Comparison of ENCODE assay signal across 20 cellular contexts in the genomic region with DNA sequence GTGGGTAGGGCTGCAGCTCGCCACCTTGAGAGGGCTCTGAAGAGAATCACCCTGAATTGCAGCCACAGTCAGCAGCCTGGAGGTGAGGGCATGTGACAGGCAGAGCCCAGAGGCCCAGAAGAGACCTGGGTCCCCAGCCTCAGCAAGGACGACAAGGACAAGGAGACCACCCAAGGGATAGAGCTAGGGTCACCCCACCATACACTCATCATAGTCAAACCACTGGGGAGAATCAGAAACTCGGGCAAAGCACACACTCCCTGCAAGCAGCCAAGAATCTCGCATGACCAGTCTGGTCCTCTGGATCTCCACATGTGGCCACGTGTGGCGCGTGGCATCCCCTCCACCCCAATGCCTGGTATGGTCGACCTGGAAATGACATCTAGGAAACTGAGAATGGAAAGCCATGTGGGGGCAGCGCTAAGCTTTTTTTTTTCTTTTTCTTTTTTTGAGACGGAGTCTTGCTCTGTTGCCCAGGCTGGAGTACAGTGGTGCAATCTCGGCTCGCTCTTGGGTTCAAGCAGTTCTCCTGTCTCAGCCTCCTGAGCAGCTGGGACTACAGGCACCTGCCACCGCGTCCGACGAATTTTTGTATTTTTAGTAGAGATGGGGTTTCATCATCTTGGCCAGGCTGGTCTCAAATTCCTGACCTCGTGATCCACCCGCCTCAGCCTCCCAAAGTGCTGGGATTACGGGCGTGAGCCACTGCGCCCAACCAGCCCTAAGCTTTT. TPM values are rescaled to one million over a fixed set of nuclear protein-coding genes. Genes with fewer than 3 reads are reported as not detected.
DNase-seq lines count a peak whose midpoint lies in the region; ATAC-seq and TF ChIP-seq lines count a peak whose summit lies in the region.
"Had no signal": no experiment of that assay in that cellular context is flagged by ENCODE, and none has a peak within 500 bp of the region (broad histone marks: within the 10 kb centered on the region; RNA-seq: fewer than 3 reads in every experiment).

No MANE protein-coding gene starts in this region.

- no peaks in the 10 kb centered on the region for H3K27me3 ChIP-seq in RWPE2 (ENCODE audit: insufficient read depth, poor library complexity, severe bottlenecking)

- H3K27ac Mint-ChIP-seq in natural killer cell (no peak overlapping the region), nephron progenitor cell (no peak overlapping the region)
- H3K27ac Mint-ChIP-seq in natural killer cell treated with Interleukin-12 subunit alpha and Interleukin-12 subunit beta and Interleukin-15 and Interleukin-18, amount 100 ng/mL, for 72 hours = no peak overlapping the region

- H3K4me3 ChIP-seq in RWPE2 (ENCODE audit: severe bottlenecking) = no peak overlapping the region
- H3K4me3 ChIP-seq: A549, GM12878 had no signal

- H3K9me3 Mint-ChIP-seq in natural killer cell (no peaks in the 10 kb centered on the region), nephron progenitor cell (peaks cover 8% of the 10 kb centered on the region)
- no peaks in the 10 kb centered on the region for H3K9me3 Mint-ChIP-seq in natural killer cell treated with Interleukin-12 subunit alpha and Interleukin-12 subunit beta and Interleukin-15 and Interleukin-18, amount 100 ng/mL, for 72 hours

- intact Hi-C loops in natural killer cell (cut with micrococcal nuclease) = no loop called here

- H3K4me1 ChIP-seq in RWPE2 (ENCODE audit: insufficient read depth, poor library complexity, severe bottlenecking) = no peaks in the 10 kb centered on the region
- H3K4me1 ChIP-seq: BE2C had no signal

- no peak overlapping the region for H3K27ac ChIP-seq in RWPE2 (ENCODE audit: poor library complexity, severe bottlenecking)
- H3K27ac ChIP-seq: A549, KMS-11 had no signal

- TF ChIP-seq CTCF in natural killer cell (IDR thresholded peaks at IDR 0.05) (no peak), RWPE2 (IDR thresholded peaks at IDR 0.05; ENCODE audit: poor library complexity, severe bottlenecking) (no peak), nephron progenitor cell (IDR thresholded peaks at IDR 0.05) (no peak)

- H3K9me3 ChIP-seq in RWPE2 (ENCODE audit: severe bottlenecking) = no peaks in the 10 kb centered on the region
- H3K9me3 ChIP-seq: A549, BE2C had no signal

- H3K4me3 Mint-ChIP-seq in natural killer cell (peak overlapping the region; percentile 17), nephron progenitor cell (peak overlapping the region; percentile 49)
- H3K4me3 Mint-ChIP-seq in natural killer cell treated with Interleukin-12 subunit alpha and Interleukin-12 subunit beta and Interleukin-15 and Interleukin-18, amount 100 ng/mL, for 72 hours = no peak overlapping the region

- no peaks in the 10 kb centered on the region for H3K36me3 Mint-ChIP-seq in natural killer cell
- H3K36me3 Mint-ChIP-seq in natural killer cell treated with Interleukin-12 subunit alpha and Interleukin-12 subunit beta and Interleukin-15 and Interleukin-18, amount 100 ng/mL, for 72 hours = no peaks in the 10 kb centered on the region
- H3K36me3 Mint-ChIP-seq in nephron progenitor cell (ENCODE audit: low read depth) = peaks cover 5% of the 10 kb centered on the region

- ATAC-seq in natural killer cell (no peak), RWPE2 (ENCODE audit: low read depth) (no peak), HG03520 (IDR thresholded peaks at IDR 0.05; ENCODE audit: unreplicated experiment) (no peak)
- ATAC-seq in natural killer cell treated with Interleukin-12 subunit alpha and Interleukin-12 subunit beta and Interleukin-15 and Interleukin-18, amount 100 ng/mL, for 72 hours = no peak
- ATAC-seq: A549, GM12878 had no signal

- DNase-seq in natural killer cell = no peak
- DNase-seq in natural killer cell treated with Interleukin-12 subunit alpha and Interleukin-12 subunit beta and Interleukin-15 and Interleukin-18, amount 100 ng/mL, for 72 hours (ENCODE audit: low spot score) = no peak
- DNase-seq in RWPE2 (ENCODE audit: low spot score) = peak; percentile 34
- DNase-seq in nephron progenitor cell = no peak
- no peak for DNase-seq in GF-D8 (lab: John Stamatoyannopoulos, UW)
- DNase-seq in NK-92 treated with Interleukin-12 subunit alpha and Interleukin-12 subunit beta, amount 100 ng/mL, for 24 hours (lab: John Stamatoyannopoulos, UW) = no peak
- DNase-seq: BE2C, COR-L47, DMS79 treated with DMSO at 0.1 percent for 48 hours, HCEC 1CT, NCI-H1694 treated with DMSO at 0.1 percent for 48 hours, NCI-H2081 treated with DMSO at 0.1 percent for 48 hours, NCI-H2171 treated with DMSO at 0.1 percent for 48 hours, NCI-H446, NCI-H526, SIG-M5 had no signal

- H3K4me1 Mint-ChIP-seq in natural killer cell (peaks cover 5 to 6% of the 10 kb centered on the region in 2 donors), nephron progenitor cell (peaks cover 40% of the 10 kb centered on the region)
- H3K4me1 Mint-ChIP-seq in natural killer cell treated with Interleukin-12 subunit alpha and Interleukin-12 subunit beta and Interleukin-15 and Interleukin-18, amount 100 ng/mL, for 72 hours (ENCODE audit: low read depth in 2 of 2) = peaks cover 0 to 6% of the 10 kb centered on the region in 2 donors

- no peaks in the 10 kb centered on the region for H3K27me3 Mint-ChIP-seq in natural killer cell (ENCODE audit: low read depth in 2 of 2)
- H3K27me3 Mint-ChIP-seq in natural killer cell treated with Interleukin-12 subunit alpha and Interleukin-12 subunit beta and Interleukin-15 and Interleukin-18, amount 100 ng/mL, for 72 hours = no peaks in the 10 kb centered on the region
- H3K27me3 Mint-ChIP-seq in nephron progenitor cell (ENCODE audit: low read depth, poor library complexity) = peaks cover 46% of the 10 kb centered on the region

- no peaks in the 10 kb centered on the region for H3K36me3 ChIP-seq in RWPE2 (ENCODE audit: low read depth)
- H3K36me3 ChIP-seq: BE2C had no signal

RNA-seq across cellular contexts. Expression of gene SPHK1, which starts 4.6 kb away (rescaled TPM):
- total RNA-seq in natural killer cell = 1 to 10 TPM; 7.6 to 9.2 (median 8.3) TPM
- 10 to 100 TPM; 13.9 to 14.5 TPM for total RNA-seq in natural killer cell treated with Interleukin-12 subunit alpha and Interleukin-12 subunit beta and Interleukin-15 and Interleukin-18, amount 100 ng/mL, for 72 hours

RNA-seq across cellular contexts. Expression of gene PRPSAP1, which starts 26.1 kb away (rescaled TPM):
- total RNA-seq in natural killer cell = 10 to 100 TPM; 32.9 to 45.2 (median 41.5) TPM
- 10 to 100 TPM; 45.0 to 57.4 TPM for total RNA-seq in natural killer cell treated with Interleukin-12 subunit alpha and Interleukin-12 subunit beta and Interleukin-15 and Interleukin-18, amount 100 ng/mL, for 72 hours
